Comparison of ENCODE assay signal across 19 cellular contexts in the genomic region with DNA sequence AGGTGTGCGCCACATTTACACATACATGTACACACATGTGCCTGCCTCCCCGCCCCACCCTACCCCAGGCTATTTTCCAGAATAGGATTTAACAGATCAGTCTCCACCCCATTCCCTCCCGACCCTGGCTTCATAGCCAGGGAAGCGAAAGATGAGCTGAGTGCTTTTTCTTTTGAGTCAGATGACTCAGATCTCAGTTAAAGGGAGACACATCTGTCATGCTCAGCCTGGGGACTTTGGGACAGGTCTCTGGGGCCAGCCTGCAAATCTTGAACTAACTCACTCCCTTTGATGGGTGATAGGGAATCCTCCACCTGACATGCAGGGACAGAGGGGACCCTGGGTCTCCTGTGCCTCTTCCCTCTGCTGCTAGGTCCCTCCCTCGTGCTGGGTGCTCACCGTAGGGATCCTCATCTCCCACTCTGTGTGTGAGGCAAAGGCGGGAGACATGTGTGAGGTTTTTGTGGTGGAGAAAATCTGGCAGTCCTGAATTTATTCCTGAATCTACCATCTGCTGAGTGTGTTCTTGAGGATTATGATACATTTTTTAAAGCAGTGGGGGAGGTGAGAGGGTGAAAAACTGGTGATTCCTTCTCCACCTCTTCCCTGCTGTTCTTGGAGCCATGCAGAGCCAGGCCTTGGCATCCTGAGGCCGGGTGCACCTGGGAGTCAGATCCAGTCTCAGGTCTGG. TPM values are rescaled to one million over a fixed set of nuclear protein-coding genes. Genes with fewer than 3 reads are reported as not detected.
DNase-seq lines count a peak whose midpoint lies in the region; TF ChIP-seq lines count a peak whose summit lies in the region.
"Had no signal": no experiment of that assay in that cellular context is flagged by ENCODE, and none has a peak within 500 bp of the region (broad histone marks: within the 10 kb centered on the region; RNA-seq: fewer than 3 reads in every experiment).

No MANE protein-coding gene starts in this region.

- in situ Hi-C loops in brain microvascular endothelial cell (cut with HindIII; ENCODE audit: low pct_ligation_motif_present, low sequenced_read_pairs) = no loop called here

- no peak for TF ChIP-seq CTCF in brain (conservative IDR thresholded peaks at IDR 0.05)
- TF ChIP-seq CTCF in brain microvascular endothelial cell (IDR thresholded peaks at IDR 0.05; ENCODE audit: low read depth, low read length, missing control alignments) = no peak

- H3K27ac ChIP-seq in brain microvascular endothelial cell = no peak overlapping the region
- H3K27ac ChIP-seq: epithelial cell of prostate, heart left ventricle, SJCRH30, upper lobe of right lung had no signal

- peaks cover 14% of the 10 kb centered on the region for H3K4me1 Mint-ChIP-seq in brain

- peak overlapping the region in 4 of 5 experiments; percentile 75 to 100 (median 83) for H3K27ac Mint-ChIP-seq in brain
- H3K27ac Mint-ChIP-seq: activated T-cell treated with anti-CD3 and anti-CD28 coated beads, Interleukin-2, amount 50 U/mL, for 72 hours; mesothelial cell of epicardium had no signal

- no peak overlapping the region for H3K4me3 ChIP-seq in brain microvascular endothelial cell (ENCODE audit: low read depth, low read length)
- H3K4me3 ChIP-seq: HAP-1, heart left ventricle, K562, SJCRH30, upper lobe of right lung had no signal

- H3K4me3 Mint-ChIP-seq in brain = peak overlapping the region in 2 of 5 experiments; percentile 43 to 47
- H3K4me3 Mint-ChIP-seq: activated T-cell treated with anti-CD3 and anti-CD28 coated beads, Interleukin-2, amount 50 U/mL, for 72 hours; mesothelial cell of epicardium had no signal

- DNase-seq in EH (ENCODE audit: low read depth) (peak; percentile 6), NCI-H1694 treated with DMSO at 0.1 percent for 48 hours (lab: John Stamatoyannopoulos, UW) (peak; percentile 53), occipital lobe (lab: John Stamatoyannopoulos, UW) (peak; percentile 39), foreskin melanocyte (no peak), brain microvascular endothelial cell (no peak), NCI-H2196 treated with DMSO at 0.1 percent for 48 hours (lab: John Stamatoyannopoulos, UW; ENCODE audit: unreplicated experiment) (no peak)
- DNase-seq: activated CD4-positive, alpha-beta T cell treated with anti-CD3 and anti-CD28 coated beads, Interleukin-2, amount 50 U/mL, for 48 hours; activated T-cell treated with anti-CD3 and anti-CD28 coated beads, Interleukin-2, amount 50 U/mL, for 72 hours; heart left ventricle; kidney glomerular epithelial cell; SJCRH30; upper lobe of right lung had no signal

- H3K9me3 Mint-ChIP-seq in brain = peaks cover 0 to 3% (median 0%) of the 10 kb centered on the region in 5 experiments
- H3K9me3 Mint-ChIP-seq: activated T-cell treated with anti-CD3 and anti-CD28 coated beads, Interleukin-2, amount 50 U/mL, for 72 hours; mesothelial cell of epicardium had no signal

- peaks cover 12% of the 10 kb centered on the region for H3K27me3 Mint-ChIP-seq in brain

- H3K36me3 ChIP-seq in brain microvascular endothelial cell (replicated peaks) = no peaks in the 10 kb centered on the region
- H3K36me3 ChIP-seq: HAP-1, heart left ventricle, SJCRH30, upper lobe of right lung had no signal

- peaks cover 7% of the 10 kb centered on the region for H3K27me3 ChIP-seq in brain microvascular endothelial cell (replicated peaks)
- H3K27me3 ChIP-seq: upper lobe of right lung had no signal

- H3K36me3 Mint-ChIP-seq in brain = no peaks in the 10 kb centered on the region
- H3K36me3 Mint-ChIP-seq: mesothelial cell of epicardium had no signal

RNA-seq across cellular contexts. Expression of a gene that starts 37.6 kb away (rescaled TPM):
- 22.3 TPM for polyA plus RNA-seq in brain (ENCODE audit: insufficient read depth, low read depth, low replicate concordance)
- total RNA-seq in occipital lobe = 1.1 TPM
- total RNA-seq: activated T-cell treated with anti-CD3 and anti-CD28 coated beads, Interleukin-2, amount 50 U/mL, for 72 hours; Daoy; heart left ventricle; K562; mesothelial cell of epicardium; osteoblast; SJCRH30; upper lobe of right lung had no signal
- polyA plus RNA-seq: heart left ventricle, K562 had no signal

RNA-seq across cellular contexts. Expression of a gene that starts 46.0 kb away (rescaled TPM):
- not detected for polyA plus RNA-seq in brain (ENCODE audit: insufficient read depth, low read depth, low replicate concordance)
- not detected for total RNA-seq in occipital lobe
- total RNA-seq: activated T-cell treated with anti-CD3 and anti-CD28 coated beads, Interleukin-2, amount 50 U/mL, for 72 hours; Daoy; K562; mesothelial cell of epicardium; osteoblast; SJCRH30 had no signal
- polyA plus RNA-seq: K562 had no signal

RNA-seq across cellular contexts. Expression of a gene that starts 51.0 kb away (rescaled TPM):
- polyA plus RNA-seq in brain (ENCODE audit: insufficient read depth, low read depth, low replicate concordance) = not detected
- not detected for total RNA-seq in occipital lobe
- total RNA-seq: activated T-cell treated with anti-CD3 and anti-CD28 coated beads, Interleukin-2, amount 50 U/mL, for 72 hours; Daoy; K562; mesothelial cell of epicardium; osteoblast; SJCRH30; upper lobe of right lung had no signal
- polyA plus RNA-seq: heart left ventricle, K562 had no signal

Comparison
In these comparisons a context has a peak if more than half of its experiments do, and no peak if none do; other contexts are left out.
1. DNase-seq: peak in EH (single experiment), NCI-H1694 treated with DMSO at 0.1 percent for 48 hours (single experiment) and occipital lobe (single experiment); none in foreskin melanocyte (single experiment), brain microvascular endothelial cell (single experiment) and NCI-H2196 treated with DMSO at 0.1 percent for 48 hours (single experiment).